1 cellular context compared by ENCODE assay signal in the genomic region with DNA sequence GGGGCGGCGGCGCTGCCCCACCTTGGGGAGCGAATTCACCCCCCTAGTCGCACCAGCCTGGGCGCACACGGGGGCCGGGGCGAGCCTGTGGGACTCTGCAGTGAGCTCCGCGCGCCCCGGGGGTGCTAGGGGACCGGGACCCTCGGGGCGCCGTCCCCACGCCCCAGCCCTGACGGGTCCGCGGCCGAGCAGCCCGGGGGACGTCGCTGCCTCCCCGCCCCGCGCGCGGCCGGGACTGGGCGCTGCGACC.
TF ChIP-seq lines count a peak whose summit lies in the region.

No MANE protein-coding gene starts in this region.

TF ChIP-seq in HEK293, 187 proteins besides CTCF, POLR2A, EP300 and RAD21 (continued from another document):
- TF ChIP-seq, protein P1, sequence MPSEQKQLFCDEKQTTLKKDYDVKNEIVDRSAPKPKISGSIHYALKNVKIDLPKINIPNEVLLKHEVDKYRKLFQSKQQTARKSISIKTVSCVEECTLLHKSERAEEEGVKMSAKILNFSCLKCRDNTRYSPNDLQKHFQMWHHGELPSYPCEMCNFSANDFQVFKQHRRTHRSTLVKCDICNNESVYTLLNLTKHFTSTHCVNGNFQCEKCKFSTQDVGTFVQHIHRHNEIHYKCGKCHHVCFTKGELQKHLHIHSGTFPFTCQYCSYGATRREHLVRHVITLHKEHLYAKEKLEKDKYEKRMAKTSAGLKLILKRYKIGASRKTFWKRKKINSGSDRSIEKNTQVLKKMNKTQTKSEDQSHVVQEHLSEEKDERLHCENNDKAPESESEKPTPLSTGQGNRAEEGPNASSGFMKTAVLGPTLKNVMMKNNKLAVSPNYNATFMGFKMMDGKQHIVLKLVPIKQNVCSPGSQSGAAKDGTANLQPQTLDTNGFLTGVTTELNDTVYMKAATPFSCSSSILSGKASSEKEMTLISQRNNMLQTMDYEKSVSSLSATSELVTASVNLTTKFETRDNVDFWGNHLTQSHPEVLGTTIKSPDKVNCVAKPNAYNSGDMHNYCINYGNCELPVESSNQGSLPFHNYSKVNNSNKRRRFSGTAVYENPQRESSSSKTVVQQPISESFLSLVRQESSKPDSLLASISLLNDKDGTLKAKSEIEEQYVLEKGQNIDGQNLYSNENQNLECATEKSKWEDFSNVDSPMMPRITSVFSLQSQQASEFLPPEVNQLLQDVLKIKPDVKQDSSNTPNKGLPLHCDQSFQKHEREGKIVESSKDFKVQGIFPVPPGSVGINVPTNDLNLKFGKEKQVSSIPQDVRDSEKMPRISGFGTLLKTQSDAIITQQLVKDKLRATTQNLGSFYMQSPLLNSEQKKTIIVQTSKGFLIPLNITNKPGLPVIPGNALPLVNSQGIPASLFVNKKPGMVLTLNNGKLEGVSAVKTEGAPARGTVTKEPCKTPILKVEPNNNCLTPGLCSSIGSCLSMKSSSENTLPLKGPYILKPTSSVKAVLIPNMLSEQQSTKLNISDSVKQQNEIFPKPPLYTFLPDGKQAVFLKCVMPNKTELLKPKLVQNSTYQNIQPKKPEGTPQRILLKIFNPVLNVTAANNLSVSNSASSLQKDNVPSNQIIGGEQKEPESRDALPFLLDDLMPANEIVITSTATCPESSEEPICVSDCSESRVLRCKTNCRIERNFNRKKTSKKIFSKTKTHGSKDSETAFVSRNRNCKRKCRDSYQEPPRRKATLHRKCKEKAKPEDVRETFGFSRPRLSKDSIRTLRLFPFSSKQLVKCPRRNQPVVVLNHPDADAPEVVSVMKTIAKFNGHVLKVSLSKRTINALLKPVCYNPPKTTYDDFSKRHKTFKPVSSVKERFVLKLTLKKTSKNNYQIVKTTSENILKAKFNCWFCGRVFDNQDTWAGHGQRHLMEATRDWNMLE (tag by site-specific recombination; conservative IDR thresholded peaks at IDR 0.05; ENCODE audit: low read depth) = no peak
- TF ChIP-seq, protein P2, sequence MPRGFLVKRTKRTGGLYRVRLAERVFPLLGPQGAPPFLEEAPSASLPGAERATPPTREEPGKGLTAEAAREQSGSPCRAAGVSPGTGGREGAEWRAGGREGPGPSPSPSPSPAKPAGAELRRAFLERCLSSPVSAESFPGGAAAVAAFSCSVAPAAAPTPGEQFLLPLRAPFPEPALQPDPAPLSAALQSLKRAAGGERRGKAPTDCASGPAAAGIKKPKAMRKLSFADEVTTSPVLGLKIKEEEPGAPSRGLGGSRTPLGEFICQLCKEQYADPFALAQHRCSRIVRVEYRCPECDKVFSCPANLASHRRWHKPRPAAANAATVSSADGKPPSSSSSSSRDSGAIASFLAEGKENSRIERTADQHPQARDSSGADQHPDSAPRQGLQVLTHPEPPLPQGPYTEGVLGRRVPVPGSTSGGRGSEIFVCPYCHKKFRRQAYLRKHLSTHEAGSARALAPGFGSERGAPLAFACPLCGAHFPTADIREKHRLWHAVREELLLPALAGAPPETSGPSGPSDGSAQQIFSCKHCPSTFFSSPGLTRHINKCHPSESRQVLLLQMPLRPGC (tag by site-specific recombination; IDR thresholded peaks at IDR 0.05) = no peak
